22 cellular contexts compared by ENCODE assay signal in the genomic region with DNA sequence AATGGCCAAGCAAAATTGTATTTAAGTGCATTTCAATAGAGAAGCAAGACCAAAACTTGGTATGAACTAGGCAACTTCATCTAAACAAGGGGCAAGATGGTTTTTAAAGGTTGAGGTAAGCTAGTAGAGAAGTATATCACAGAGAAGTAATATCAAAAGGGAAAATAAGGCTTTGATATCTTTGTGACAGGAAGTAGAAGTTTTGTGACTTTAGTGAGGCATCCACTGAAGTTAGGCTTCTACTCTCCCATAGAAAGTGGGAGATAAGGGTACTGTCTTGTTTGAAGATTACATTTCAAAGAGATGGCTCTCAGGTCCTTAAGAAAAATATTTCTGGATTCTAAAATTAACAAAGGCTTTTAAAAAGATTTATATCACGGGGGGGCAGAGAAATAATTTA. TPM values are rescaled to one million over a fixed set of nuclear protein-coding genes. Genes with fewer than 3 reads are reported as not detected.
DNase-seq lines count a peak whose midpoint lies in the region; ATAC-seq and TF ChIP-seq lines count a peak whose summit lies in the region.
"Had no signal": no experiment of that assay in that cellular context is flagged by ENCODE, and none has a peak within 500 bp of the region (broad histone marks: within the 10 kb centered on the region; RNA-seq: fewer than 3 reads in every experiment).

No MANE protein-coding gene starts in this region.

- H3K4me1 Mint-ChIP-seq in naive B cell = peaks cover 13 to 24% (median 16%) of the 10 kb centered on the region in 3 donors
- H3K4me1 Mint-ChIP-seq: CD4-positive, CD25-positive, alpha-beta regulatory T cell; H9 had no signal

- peak overlapping the region; percentile 45 for H2AFZ ChIP-seq in DND-41 (ENCODE audit: low read depth, low read length)
- H2AFZ ChIP-seq: GM23248 had no signal

- H3K4me1 ChIP-seq in DND-41 (ENCODE audit: insufficient read depth, low read length) (peaks cover 46% of the 10 kb centered on the region), esophagus muscularis mucosa (no peaks in the 10 kb centered on the region)
- H3K4me1 ChIP-seq: A549, BLaER1, Caco-2 had no signal

- no peak for TF ChIP-seq EP300 in esophagus muscularis mucosa (IDR thresholded peaks at IDR 0.05)

- peak; percentile 94 for ATAC-seq in DND-41 (ENCODE audit: insufficient read depth, low read depth)
- no peak for ATAC-seq in naive B cell (ENCODE audit: low read depth in 2 of 2)
- ATAC-seq in HG03097 (IDR thresholded peaks at IDR 0.05; ENCODE audit: low FRiP score, unreplicated experiment) = no peak
- ATAC-seq: A549; CD8-positive, alpha-beta T cell; GM12878; HCT116 had no signal

- H3K4me3 ChIP-seq in DND-41 (ENCODE audit: low read depth in 1 of 2, low read length in 2 of 2) = no peak overlapping the region
- H3K4me3 ChIP-seq in esophagus muscularis mucosa = no peak overlapping the region
- H3K4me3 ChIP-seq: A549, BLaER1, GM12878, GM23248 had no signal

- H3K27me3 ChIP-seq in DND-41 (ENCODE audit: insufficient read depth, low read length, poor library complexity) (no peaks in the 10 kb centered on the region), esophagus muscularis mucosa (no peaks in the 10 kb centered on the region)
- H3K27me3 ChIP-seq: BLaER1 had no signal

- DNase-seq in DND-41 (no peak), naive B cell (no peak), esophagus muscularis mucosa (ENCODE audit: extremely low spot score) (no peak), AML-193 (lab: John Stamatoyannopoulos, UW) (no peak)
- DNase-seq: 8988T; ACHN; Caco-2; CD4-positive, CD25-positive, alpha-beta regulatory T cell; CD8-positive, alpha-beta T cell; DMS153; EL; GDM1; GM23248; H9 had no signal

- no peaks in the 10 kb centered on the region for H3K36me3 ChIP-seq in DND-41 (ENCODE audit: insufficient read depth, low read length)
- H3K36me3 ChIP-seq in KOPT-K1 (ENCODE audit: insufficient read depth, low read length) = no peaks in the 10 kb centered on the region
- H3K36me3 ChIP-seq in esophagus muscularis mucosa = no peaks in the 10 kb centered on the region
- H3K36me3 ChIP-seq: BLaER1 had no signal

- peak overlapping the region; percentile 18; the same call in 1 of the 2 replicates for H3K4me2 ChIP-seq in DND-41 (ENCODE audit: insufficient read depth, low read length)
- H3K4me2 ChIP-seq: A549, BLaER1 had no signal

- WGBS in esophagus muscularis mucosa = 43% methylated on average over 1 of the region's 1 CpG

- H3K9ac ChIP-seq in DND-41 (ENCODE audit: low read depth, low read length) = peak overlapping the region; percentile 15; the same call in 1 of the 2 replicates
- H3K9ac ChIP-seq: BLaER1, GM23248 had no signal

- H3K27ac ChIP-seq in DND-41 (ENCODE audit: low read length) (peak overlapping the region; percentile 65), KOPT-K1 (ENCODE audit: low read depth, low read length, poor library complexity, severe bottlenecking) (peak overlapping the region; percentile 68), esophagus muscularis mucosa (replicated peaks in 1 of 4) (no peak overlapping the region)
- H3K27ac ChIP-seq: A549, BLaER1, C4-2B, GM23248 had no signal

- no peaks in the 10 kb centered on the region for H4K20me1 ChIP-seq in DND-41 (ENCODE audit: insufficient read depth, low read length)
- H4K20me1 ChIP-seq: BLaER1 had no signal

- no peak for TF ChIP-seq POLR2A in esophagus muscularis mucosa (IDR thresholded peaks at IDR 0.05; ENCODE audit: low read depth)

- no peak for TF ChIP-seq CTCF in DND-41 (IDR thresholded peaks at IDR 0.05; ENCODE audit: borderline replicate concordance, extremely low read depth, low read length, poor library complexity, severe bottlenecking)
- no peak for TF ChIP-seq CTCF in esophagus muscularis mucosa (IDR thresholded peaks at IDR 0.05)

- no peaks in the 10 kb centered on the region; the same call in 1 of the 2 replicates for H3K79me2 ChIP-seq in DND-41 (ENCODE audit: insufficient read depth, low read length)

- H3K27me3 Mint-ChIP-seq in naive B cell = no peaks in the 10 kb centered on the region
- H3K27me3 Mint-ChIP-seq: CD4-positive, CD25-positive, alpha-beta regulatory T cell had no signal

- H3K4me3 Mint-ChIP-seq in naive B cell = no peak overlapping the region
- H3K4me3 Mint-ChIP-seq: CD4-positive, CD25-positive, alpha-beta regulatory T cell; CD8-positive, alpha-beta T cell; H9 had no signal

- peak overlapping the region in 4 of 6 donors; percentile 16 to 61 (median 50) for H3K27ac Mint-ChIP-seq in naive B cell
- H3K27ac Mint-ChIP-seq: CD4-positive, CD25-positive, alpha-beta regulatory T cell; CD8-positive, alpha-beta T cell; H9 had no signal

- peaks cover 0 to 16% (median 3%) of the 10 kb centered on the region in 7 donors for H3K9me3 Mint-ChIP-seq in naive B cell
- H3K9me3 Mint-ChIP-seq: CD8-positive, alpha-beta T cell; H9 had no signal

- H3K36me3 Mint-ChIP-seq in naive B cell = no peaks in the 10 kb centered on the region
- H3K36me3 Mint-ChIP-seq: CD4-positive, CD25-positive, alpha-beta regulatory T cell; CD8-positive, alpha-beta T cell had no signal

- H3K9me3 ChIP-seq in DND-41 (ENCODE audit: insufficient read depth, low read length, severe bottlenecking) = no peaks in the 10 kb centered on the region
- H3K9me3 ChIP-seq in KOPT-K1 (ENCODE audit: insufficient read depth, low read length, poor library complexity, severe bottlenecking) = peaks cover 18% of the 10 kb centered on the region
- no peaks in the 10 kb centered on the region for H3K9me3 ChIP-seq in esophagus muscularis mucosa
- H3K9me3 ChIP-seq: A549, BLaER1, Caco-2 had no signal

- intact Hi-C loops in esophagus muscularis mucosa (cut with DNase I) = no loop called here

RNA-seq across cellular contexts. Expression of a gene that starts 8.9 kb away (rescaled TPM):
- not detected for polyA plus RNA-seq in naive B cell (ENCODE audit: low read depth in 6 of 6)
- total RNA-seq in esophagus muscularis mucosa = not detected
- total RNA-seq: Caco-2; CD4-positive, CD25-positive, alpha-beta regulatory T cell; CD8-positive, alpha-beta T cell; GM12878; GM23248; H4; H9 had no signal
- polyA plus RNA-seq: A549; CD4-positive, CD25-positive, alpha-beta regulatory T cell; GM12878; GM23248 had no signal

RNA-seq across cellular contexts. Expression of a gene that starts 35.7 kb away (rescaled TPM):
- polyA plus RNA-seq in naive B cell (ENCODE audit: low read depth in 6 of 6) = not detected
- not detected for total RNA-seq in esophagus muscularis mucosa
- total RNA-seq: Caco-2; CD4-positive, CD25-positive, alpha-beta regulatory T cell; CD8-positive, alpha-beta T cell; GM12878; GM23248; H4; H9 had no signal
- polyA plus RNA-seq: A549; CD4-positive, CD25-positive, alpha-beta regulatory T cell; GM12878; GM23248 had no signal

RNA-seq across cellular contexts. Expression of a gene that starts 36.6 kb away (rescaled TPM):
- not detected for polyA plus RNA-seq in naive B cell (ENCODE audit: low read depth in 6 of 6)
- under 1 TPM in 2 of 4 donors, not detected in 2; 0.23 to 0.99 TPM for total RNA-seq in esophagus muscularis mucosa
- total RNA-seq: Caco-2; CD4-positive, CD25-positive, alpha-beta regulatory T cell; CD8-positive, alpha-beta T cell; GM12878; GM23248; H4; H9 had no signal
- polyA plus RNA-seq: A549; CD4-positive, CD25-positive, alpha-beta regulatory T cell; GM23248 had no signal

RNA-seq across cellular contexts. Expression of a gene that starts 59.0 kb away (rescaled TPM):
- polyA plus RNA-seq in naive B cell (ENCODE audit: low read depth in 6 of 6) = not detected
- not detected for total RNA-seq in esophagus muscularis mucosa
- total RNA-seq: Caco-2; CD4-positive, CD25-positive, alpha-beta regulatory T cell; CD8-positive, alpha-beta T cell; GM12878; GM23248; H4; H9 had no signal
- polyA plus RNA-seq: A549; CD4-positive, CD25-positive, alpha-beta regulatory T cell; GM12878; GM23248 had no signal

Comparison
In these comparisons a context has a peak if more than half of its experiments do, and no peak if none do; other contexts are left out.
1. H3K27ac ChIP-seq: peak in DND-41 (single experiment) and KOPT-K1 (single experiment); none in esophagus muscularis mucosa (0 of 4).